Comparison of ENCODE assay signal across 23 cellular contexts in the genomic region with DNA sequence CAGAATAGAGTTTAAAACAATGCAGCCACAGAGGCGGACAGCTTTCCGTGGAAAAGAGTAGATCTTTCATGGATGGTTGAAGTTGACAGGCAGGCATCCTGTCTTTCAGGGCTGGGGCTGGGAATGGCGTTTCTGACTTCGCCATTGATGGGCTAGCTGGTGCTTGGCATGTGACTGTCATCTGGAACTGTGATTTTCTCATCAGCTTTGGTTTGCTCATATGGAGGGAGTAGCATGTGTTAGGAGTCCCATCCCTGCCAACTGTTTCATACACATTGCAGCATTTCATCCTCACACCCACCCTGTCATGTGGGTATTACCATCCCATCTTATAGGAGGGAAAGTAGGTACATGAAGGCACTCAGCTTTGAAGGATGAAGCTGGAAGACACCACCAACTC. TPM values are rescaled to one million over a fixed set of nuclear protein-coding genes. Genes with fewer than 3 reads are reported as not detected.
DNase-seq lines count a peak whose midpoint lies in the region; ATAC-seq and TF ChIP-seq lines count a peak whose summit lies in the region.
"Had no signal": no experiment of that assay in that cellular context is flagged by ENCODE, and none has a peak within 500 bp of the region (broad histone marks: within the 10 kb centered on the region; RNA-seq: fewer than 3 reads in every experiment).

No MANE protein-coding gene starts in this region.

- H4K20me1 ChIP-seq in IMR-90 (ENCODE audit: insufficient read depth, low read length), result no peaks in the 10 kb centered on the region
- no peaks in the 10 kb centered on the region for H4K20me1 ChIP-seq in fibroblast of lung (ENCODE audit: control insufficient read depth, extremely low read depth, insufficient read depth, low read length)

- H3K9ac ChIP-seq in IMR-90 (ENCODE audit: low read depth, low read length) (no peak overlapping the region), fibroblast of lung (ENCODE audit: insufficient read depth, low read length) (no peak overlapping the region)

- peaks cover 5% of the 10 kb centered on the region for H3K9me3 ChIP-seq in IMR-90 (ENCODE audit: control insufficient read depth, insufficient read depth, low read length)
- no peaks in the 10 kb centered on the region for H3K9me3 ChIP-seq in fibroblast of lung (ENCODE audit: control insufficient read depth, insufficient read depth, low read depth, low read length)
- H3K9me3 ChIP-seq: MG63 had no signal

- H3K18ac ChIP-seq in IMR-90 (ENCODE audit: low read depth, low read length), result no peak overlapping the region; the same call in 1 of the 2 replicates

- peak overlapping the region; percentile 45; the same call in 1 of the 2 replicates for H4K91ac ChIP-seq in IMR-90 (ENCODE audit: insufficient read depth, low read depth, low read length)

- peak overlapping the region; percentile 37 for H2AK9ac ChIP-seq in IMR-90 (replicated peaks; ENCODE audit: low read depth, low read length, poor library complexity)

- peaks cover 3% of the 10 kb centered on the region for H3K9me1 ChIP-seq in IMR-90 (ENCODE audit: insufficient read depth, low read length)

- no peaks in the 10 kb centered on the region for H3K79me1 ChIP-seq in IMR-90 (ENCODE audit: low read depth in 1 of 2, low read length in 2 of 2)

- TF ChIP-seq CTCF in IMR-90 (conservative IDR thresholded peaks at IDR 0.05; ENCODE audit: low read depth, low read length), result no peak
- no peak for TF ChIP-seq CTCF in fibroblast of lung (conservative IDR thresholded peaks at IDR 0.05 in 1 of 2, IDR thresholded peaks at IDR 0.05 in 1 of 2; ENCODE audit: low read depth in 1 of 2, low read length in 2 of 2)
- TF ChIP-seq CTCF in nephron progenitor cell (IDR thresholded peaks at IDR 0.05), result no peak

- WGBS in IMR-90 (ENCODE audit: extremely low coverage in 2 of 2, insufficient read length in 1 of 2), 2 experiments, result no CpG with 5 or more reads among the region's 4 CpGs

- POLR2A ChIA-PET in IMR-90 (lab: Charles Lee; ENCODE audit: unreplicated experiment), result no interaction called here

- H3K4me1 ChIP-seq in IMR-90 (ENCODE audit: control insufficient read depth, insufficient read depth, low read length), result peaks cover 13% of the 10 kb centered on the region
- peaks cover 6% of the 10 kb centered on the region for H3K4me1 ChIP-seq in fibroblast of lung (ENCODE audit: control insufficient read depth, extremely low read depth, insufficient read depth, low read length)

- no peak overlapping the region for H3K4me3 ChIP-seq in IMR-90 (ENCODE audit: insufficient read depth, low read depth, low read length)
- no peak overlapping the region for H3K4me3 ChIP-seq in fibroblast of lung (replicated peaks in 1 of 4; ENCODE audit: control extremely low read depth in 1 of 4, insufficient read depth in 1 of 4, low read depth in 3 of 4, low read length in 4 of 4)
- H3K4me3 ChIP-seq: MG63, SK-N-MC had no signal

- peak overlapping the region; percentile 82 for H2BK15ac ChIP-seq in IMR-90 (ENCODE audit: low read depth, low read length)

- H3K4ac ChIP-seq in IMR-90 (ENCODE audit: low read depth, low read length), result peak overlapping the region; percentile 68

- H4K5ac ChIP-seq in IMR-90 (ENCODE audit: low read depth, low read length), result no peak overlapping the region; the same call in 1 of the 2 replicates

- ATAC-seq in IMR-90 (ENCODE audit: low read depth) (no peak), GM19463 (IDR thresholded peaks at IDR 0.05; ENCODE audit: unreplicated experiment) (no peak)
- ATAC-seq: Panc1 had no signal

- H3K4me2 ChIP-seq in IMR-90 (ENCODE audit: low read depth, low read length) (no peak overlapping the region), fibroblast of lung (ENCODE audit: extremely low read depth, insufficient read depth, low read length) (peak overlapping the region; percentile 21)

- H3K27ac Mint-ChIP-seq in nephron progenitor cell, result peak overlapping the region; percentile 71
- no peak overlapping the region for H3K27ac Mint-ChIP-seq in activated naive CD4-positive, alpha-beta T cell treated with anti-CD3 and anti-CD28 coated beads, Interleukin-2, amount 10 ng/mL, durations not matched to agents 7 days and 5 days

- H2BK120ac ChIP-seq in IMR-90 (ENCODE audit: low read depth, low read length), result peak overlapping the region; percentile 78

- H2BK20ac ChIP-seq in IMR-90 (ENCODE audit: low read depth, low read length), result peak overlapping the region; percentile 85

- no peak for TF ChIP-seq RAD21 in IMR-90 (IDR thresholded peaks at IDR 0.05; ENCODE audit: low read length)

- no peaks in the 10 kb centered on the region for H3K27me3 ChIP-seq in IMR-90 (ENCODE audit: control insufficient read depth, insufficient read depth, low read length)
- no peaks in the 10 kb centered on the region for H3K27me3 ChIP-seq in fibroblast of lung (ENCODE audit: control insufficient read depth, insufficient read depth, low read length)
- H3K27me3 ChIP-seq: MG63 had no signal

- dilution Hi-C loops in IMR-90 (cut with HindIII; ENCODE audit: low sequenced_read_pairs, unreplicated experiment), result no loop called here

- peak; percentile 8 for DNase-seq in AG08395 (ENCODE audit: low spot score)
- no peak for DNase-seq in IMR-90
- DNase-seq in fibroblast of lung (ENCODE audit: low read depth in 2 of 2), result no peak
- DNase-seq in nephron progenitor cell, result no peak
- DNase-seq in activated naive CD4-positive, alpha-beta T cell treated with anti-CD3 and anti-CD28 coated beads, Interleukin-2, amount 10 ng/mL, durations not matched to agents 7 days and 5 days, result no peak
- DNase-seq in NCI-H146 (lab: John Stamatoyannopoulos, UW), result no peak
- DNase-seq in erythroblast (lab: John Stamatoyannopoulos, UW), result no peak
- DNase-seq: CD4-positive, CD25-positive, alpha-beta regulatory T cell; DMS153; DND-41; H7; KBM-7; NCI-H1105 treated with DMSO at 0.1 percent for 48 hours; NCI-H1694; NCI-H2081; NCI-H2227 treated with DMSO at 0.1 percent for 48 hours; NCI-H526 treated with DMSO at 0.1 percent for 48 hours; SHP77 had no signal

- H2BK5ac ChIP-seq in IMR-90 (ENCODE audit: low read depth, low read length, poor library complexity, severe bottlenecking), result no peak overlapping the region

- H3K27ac ChIP-seq in IMR-90 (ENCODE audit: insufficient read depth, low read length) (no peak overlapping the region), fibroblast of lung (ENCODE audit: insufficient read depth, low read length) (no peak overlapping the region)
- H3K27ac ChIP-seq: RWPE1, SK-N-MC had no signal

- no peak overlapping the region; the same call in 1 of the 2 replicates for H3K56ac ChIP-seq in IMR-90 (ENCODE audit: extremely low read depth, insufficient read depth, low read length)

- H3K9me3 Mint-ChIP-seq in nephron progenitor cell, result peaks cover 45% of the 10 kb centered on the region
- peaks cover 21% of the 10 kb centered on the region for H3K9me3 Mint-ChIP-seq in activated naive CD4-positive, alpha-beta T cell treated with anti-CD3 and anti-CD28 coated beads, Interleukin-2, amount 10 ng/mL, durations not matched to agents 7 days and 5 days

- H3K36me3 Mint-ChIP-seq in nephron progenitor cell (ENCODE audit: low read depth), result peaks cover 56% of the 10 kb centered on the region
- peaks cover 6% of the 10 kb centered on the region for H3K36me3 Mint-ChIP-seq in activated naive CD4-positive, alpha-beta T cell treated with anti-CD3 and anti-CD28 coated beads, Interleukin-2, amount 10 ng/mL, durations not matched to agents 7 days and 5 days

- BruUV-seq in IMR-90 (replicated peaks; lab: Mats Ljungman, UMichigan), result no TSS peak

- intact Hi-C loops in IMR-90 (cut with micrococcal nuclease), result no loop called here

- CTCF ChIA-PET in IMR-90 (lab: Yijun Ruan, JAX), result interaction anchor here (0.7 to 0.8 kb wide), 2 partner anchors 10 to 15 kb away, joined by 3 to 4 read pairs; no protein-coding TSS in a partner anchor
- CTCF ChIA-PET in activated naive CD4-positive, alpha-beta T cell treated with anti-CD3 and anti-CD28 coated beads, Interleukin-2, amount 10 ng/mL, durations not matched to agents 7 days and 5 days (lab: Charles Lee), result no interaction called here

- peak overlapping the region; percentile 81; the same call in 1 of the 2 replicates for H3K23ac ChIP-seq in IMR-90 (ENCODE audit: low read depth, low read length)

- no peak overlapping the region for H3K4me3 Mint-ChIP-seq in nephron progenitor cell
- H3K4me3 Mint-ChIP-seq in activated naive CD4-positive, alpha-beta T cell treated with anti-CD3 and anti-CD28 coated beads, Interleukin-2, amount 10 ng/mL, durations not matched to agents 7 days and 5 days, result no peak overlapping the region
- H3K4me3 Mint-ChIP-seq: CD4-positive, CD25-positive, alpha-beta regulatory T cell had no signal

- no peak for TF ChIP-seq POLR2A in IMR-90 (IDR thresholded peaks at IDR 0.05; ENCODE audit: low read depth, low read length)
- TF ChIP-seq POLR2A in erythroblast (IDR thresholded peaks at IDR 0.05; ENCODE audit: low read length), result no peak

- H3K27me3 Mint-ChIP-seq in nephron progenitor cell (ENCODE audit: low read depth, poor library complexity), result no peaks in the 10 kb centered on the region
- H3K27me3 Mint-ChIP-seq in activated naive CD4-positive, alpha-beta T cell treated with anti-CD3 and anti-CD28 coated beads, Interleukin-2, amount 10 ng/mL, durations not matched to agents 7 days and 5 days, result no peaks in the 10 kb centered on the region

- H3K14ac ChIP-seq in IMR-90 (replicated peaks; ENCODE audit: low read depth, low read length), result peak overlapping the region; percentile 55

- H3K4me1 Mint-ChIP-seq in nephron progenitor cell, result peaks cover 22% of the 10 kb centered on the region
- H3K4me1 Mint-ChIP-seq in activated naive CD4-positive, alpha-beta T cell treated with anti-CD3 and anti-CD28 coated beads, Interleukin-2, amount 10 ng/mL, durations not matched to agents 7 days and 5 days, result no peaks in the 10 kb centered on the region
- H3K4me1 Mint-ChIP-seq: CD4-positive, CD25-positive, alpha-beta regulatory T cell had no signal

- H3K36me3 ChIP-seq in IMR-90 (ENCODE audit: control insufficient read depth, insufficient read depth, low read length) (no peaks in the 10 kb centered on the region), fibroblast of lung (ENCODE audit: control insufficient read depth, insufficient read depth, low read length) (no peaks in the 10 kb centered on the region)
- H3K36me3 ChIP-seq: MG63 had no signal

- no peaks in the 10 kb centered on the region for H3K79me2 ChIP-seq in fibroblast of lung (ENCODE audit: control insufficient read depth, insufficient read depth, low read length)

- in situ Hi-C loops in IMR-90 (cut with MboI; ENCODE audit: low sequenced_read_pairs), result no loop called here

- peak overlapping the region; percentile 38 for H2AFZ ChIP-seq in IMR-90 (replicated peaks; ENCODE audit: low read length, poor library complexity)
- H2AFZ ChIP-seq in fibroblast of lung (ENCODE audit: low read length), result no peak overlapping the region

- peak overlapping the region; percentile 89 for H2AK5ac ChIP-seq in IMR-90 (ENCODE audit: low read depth, low read length)

- peak overlapping the region in 1 of 2 experiments; percentile 30; a peak in 1 of 4 replicates for H4K8ac ChIP-seq in IMR-90 (ENCODE audit: low read depth in 2 of 2, low read length in 2 of 2)

RNA-seq across cellular contexts. Expression of gene STX18, which starts 49.2 kb away (rescaled TPM):
- total RNA-seq in IMR-90 (2012; rRNA removed) (20.1 and 26.9 TPM in 2 replicates), fibroblast of lung (22.6 and 27.4 TPM in 2 replicates)
- polyA plus RNA-seq in IMR-90 (2012; rRNA removed) (20.2 and 23.4 TPM in 2 replicates), fibroblast of lung (28.2 and 32.2 TPM in 2 replicates)
- 28.5 and 38.9 TPM in 2 replicates for polyA plus RNA-seq in IMR-90 (2012; cell fraction: cytosol; rRNA removed)
- polyA plus RNA-seq in IMR-90 (2012; cell fraction: nucleus; rRNA removed; ENCODE audit: low replicate concordance), result 32.2 and 66.6 TPM in 2 replicates
- polyA plus RNA-seq in fibroblast of lung (2012), result 24.2 and 28.4 TPM in 2 replicates
- polyA minus RNA-seq in fibroblast of lung (ENCODE audit: low replicate concordance), result 12.4 and 14.2 TPM in 2 replicates
